ENCODE assay signal across 1 cellular context in genomic region chr11:68065841-68066240, GRCh38.
TF ChIP-seq lines count a peak whose summit lies in the region.

No MANE protein-coding gene starts in this region.

TF ChIP-seq in HepG2, 621 proteins besides CTCF, POLR2A, EP300 and RAD21:
- TF ChIP-seq RBM22 (optimal IDR thresholded peaks at IDR 0.05; ENCODE audit: low read length) (peak; percentile 55), CREM (IDR thresholded peaks at IDR 0.05) (no peak), CREM (CRISPR knock-in tag; IDR thresholded peaks at IDR 0.05) (no peak)
